In genomic region chr6:108768792-108769524, GRCh38 we compare ENCODE assay signal across 27 cellular contexts.
DNase-seq lines count a peak whose midpoint lies in the region; ATAC-seq and TF ChIP-seq lines count a peak whose summit lies in the region.
"Had no signal": no experiment of that assay in that cellular context is flagged by ENCODE, and none has a peak within 500 bp of the region (broad histone marks: within the 10 kb centered on the region; RNA-seq: fewer than 3 reads in every experiment).

No MANE protein-coding gene starts in this region.

- H3K4me3 ChIP-seq in body of pancreas (no peak overlapping the region), right lobe of liver (no peak overlapping the region)
- H3K4me3 ChIP-seq: GM23248, PC-9, SJCRH30 had no signal

- H3K9me3 ChIP-seq in body of pancreas (no peaks in the 10 kb centered on the region), right lobe of liver (no peaks in the 10 kb centered on the region)
- H3K9me3 ChIP-seq: BE2C, SJCRH30 had no signal

- H3K9me3 Mint-ChIP-seq in activated CD4-positive, alpha-beta T cell treated with anti-CD3 and anti-CD28 coated beads, Interleukin-2, amount 10 ng/mL, durations not matched to agents 24 days and 14 days: no peaks in the 10 kb centered on the region

- H3K36me3 ChIP-seq in body of pancreas (replicated peaks in 1 of 2; ENCODE audit: insufficient read depth in 1 of 2, low read depth in 2 of 2) (no peaks in the 10 kb centered on the region), right lobe of liver (no peaks in the 10 kb centered on the region)
- H3K36me3 ChIP-seq: BE2C, SJCRH30 had no signal

- peak overlapping the region; percentile 53 to 74 (median 60) for H3K27ac ChIP-seq in body of pancreas
- H3K27ac ChIP-seq in right lobe of liver: no peak overlapping the region
- H3K27ac ChIP-seq: GM23248, KMS-11, PC-9, SJCRH30 had no signal

- H3K27me3 ChIP-seq in body of pancreas (no peaks in the 10 kb centered on the region), right lobe of liver (no peaks in the 10 kb centered on the region)
- H3K27me3 ChIP-seq: BE2C, SJCRH30 had no signal

- H3K4me3 Mint-ChIP-seq in activated CD4-positive, alpha-beta T cell treated with anti-CD3 and anti-CD28 coated beads, Interleukin-2, amount 10 ng/mL, durations not matched to agents 24 days and 14 days: no peak overlapping the region

- H3K36me3 Mint-ChIP-seq in activated CD4-positive, alpha-beta T cell treated with anti-CD3 and anti-CD28 coated beads, Interleukin-2, amount 10 ng/mL, durations not matched to agents 24 days and 14 days (ENCODE audit: low read depth): no peaks in the 10 kb centered on the region

- no peak overlapping the region for H3K27ac Mint-ChIP-seq in activated CD4-positive, alpha-beta T cell treated with anti-CD3 and anti-CD28 coated beads, Interleukin-2, amount 10 ng/mL, durations not matched to agents 24 days and 14 days

- WGBS in body of pancreas, 2 donors: 47 to 64% methylated on average over 9 to 10 of the region's 10 CpGs
- WGBS in right lobe of liver (ENCODE audit: insufficient coverage, low coverage, low lambda C conversion rate, missing lambda C conversion rate): 37% methylated on average over 6 of the region's 10 CpGs

- peaks cover 18% of the 10 kb centered on the region for H3K27me3 Mint-ChIP-seq in activated CD4-positive, alpha-beta T cell treated with anti-CD3 and anti-CD28 coated beads, Interleukin-2, amount 10 ng/mL, durations not matched to agents 24 days and 14 days

- H3K4me1 ChIP-seq in body of pancreas (peaks cover 62% of the 10 kb centered on the region), right lobe of liver (peaks cover 0 to 39% (median 10%) of the 10 kb centered on the region in 4 donors)
- H3K4me1 ChIP-seq: BE2C, SJCRH30 had no signal

- TF ChIP-seq POLR2A in body of pancreas (IDR thresholded peaks at IDR 0.05) (no peak), right lobe of liver (IDR thresholded peaks at IDR 0.05) (no peak)

- peak; percentile 37 for DNase-seq in activated CD4-positive, alpha-beta T cell treated with anti-CD3 and anti-CD28 coated beads, Interleukin-2, amount 10 ng/mL, durations not matched to agents 24 days and 14 days
- no peak for DNase-seq in activated CD4-positive, alpha-beta T cell treated with anti-CD3 and anti-CD28 coated beads, Interleukin-2, amount 50 U/mL, for 1 hour
- DNase-seq in body of pancreas: peak; percentile 65 to 77 (median 77)
- peak; percentile 43 to 86 (median 65) for DNase-seq in right lobe of liver
- DNase-seq in NCI-H1417 treated with DMSO at 0.1 percent for 48 hours (lab: John Stamatoyannopoulos, UW): no peak
- DNase-seq: 8988T; ACHN; BE2C; DMS153; GM23248; H7; IMR-90; NCI-H1092; NCI-H1436; NCI-H187; NCI-H2081 treated with DMSO at 0.1 percent for 48 hours; NCI-H2171; NCI-H345; NCI-H748 treated with DMSO at 0.1 percent for 48 hours; NK-92 treated with Interleukin-12 subunit alpha and Interleukin-12 subunit beta, amount 100 ng/mL, for 24 hours; PC-9; SJCRH30 had no signal

- intact Hi-C loops in activated CD4-positive, alpha-beta T cell treated with anti-CD3 and anti-CD28 coated beads, Interleukin-2, amount 10 ng/mL, durations not matched to agents 24 days and 14 days (cut with micrococcal nuclease): no loop called here
- intact Hi-C loops in body of pancreas (cut with DNase I) (no loop called here), right lobe of liver (cut with DNase I) (loop anchor here in 1 of 2 donors (10.0 kb wide), 1 partner anchor 214 kb away; no protein-coding TSS in a partner anchor)

- TF ChIP-seq CTCF in body of pancreas (IDR thresholded peaks at IDR 0.05) (no peak), right lobe of liver (IDR thresholded peaks at IDR 0.05) (no peak)

- ATAC-seq in body of pancreas (peak; percentile 59), right lobe of liver (peak; percentile 67 to 76 (median 73)), GM19467 (IDR thresholded peaks at IDR 0.05; ENCODE audit: unreplicated experiment) (no peak), HG03135 (IDR thresholded peaks at IDR 0.05; ENCODE audit: unreplicated experiment) (no peak)
- ATAC-seq: Right ventricle myocardium inferior, SK-N-SH treated with all-trans-retinoic acid at 6 μM for 48 hours had no signal

- H3K4me1 Mint-ChIP-seq in activated CD4-positive, alpha-beta T cell treated with anti-CD3 and anti-CD28 coated beads, Interleukin-2, amount 10 ng/mL, durations not matched to agents 24 days and 14 days: no peaks in the 10 kb centered on the region

Comparison
In these comparisons a context has a peak if more than half of its experiments do, and no peak if none do; other contexts are left out.
1. DNase-seq: peak in activated CD4-positive, alpha-beta T cell treated with anti-CD3 and anti-CD28 coated beads, Interleukin-2, amount 10 ng/mL, durations not matched to agents 24 days and 14 days (single experiment), body of pancreas (4 of 4) and right lobe of liver (3 of 3); none in activated CD4-positive, alpha-beta T cell treated with anti-CD3 and anti-CD28 coated beads, Interleukin-2, amount 50 U/mL, for 1 hour (single experiment) and NCI-H1417 treated with DMSO at 0.1 percent for 48 hours (single experiment).
2. ATAC-seq: peak in body of pancreas (single experiment) and right lobe of liver (4 of 4); none in GM19467 (single experiment) and HG03135 (single experiment).
3. H3K27ac ChIP-seq: peak in body of pancreas (4 of 4); none in right lobe of liver (0 of 3).